Comparison of ENCODE assay signal across 1 cellular context in the genomic region with DNA sequence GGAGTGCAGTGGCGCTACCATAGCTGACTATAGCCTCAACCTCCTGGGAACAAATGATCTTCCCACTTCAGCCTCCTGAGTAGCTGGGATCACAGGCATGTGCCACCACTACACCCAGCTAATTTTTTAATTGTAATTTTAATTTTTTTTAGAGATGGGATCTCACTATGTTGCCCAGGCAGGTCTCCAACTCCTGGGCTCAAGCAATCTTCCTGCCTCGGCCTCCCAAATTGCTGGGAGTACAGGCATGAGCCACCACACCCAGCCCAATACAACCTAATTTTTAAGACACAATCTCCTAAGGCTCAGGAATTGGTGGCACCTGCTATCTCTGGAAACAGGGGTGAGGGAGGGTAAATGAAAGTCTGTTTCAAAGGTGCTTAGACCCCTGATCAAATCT.
TF ChIP-seq lines count a peak whose summit lies in the region.

No MANE protein-coding gene starts in this region.

TF ChIP-seq in K562, 482 proteins besides CTCF, POLR2A, EP300 and RAD21:
- TF ChIP-seq, protein P1, sequence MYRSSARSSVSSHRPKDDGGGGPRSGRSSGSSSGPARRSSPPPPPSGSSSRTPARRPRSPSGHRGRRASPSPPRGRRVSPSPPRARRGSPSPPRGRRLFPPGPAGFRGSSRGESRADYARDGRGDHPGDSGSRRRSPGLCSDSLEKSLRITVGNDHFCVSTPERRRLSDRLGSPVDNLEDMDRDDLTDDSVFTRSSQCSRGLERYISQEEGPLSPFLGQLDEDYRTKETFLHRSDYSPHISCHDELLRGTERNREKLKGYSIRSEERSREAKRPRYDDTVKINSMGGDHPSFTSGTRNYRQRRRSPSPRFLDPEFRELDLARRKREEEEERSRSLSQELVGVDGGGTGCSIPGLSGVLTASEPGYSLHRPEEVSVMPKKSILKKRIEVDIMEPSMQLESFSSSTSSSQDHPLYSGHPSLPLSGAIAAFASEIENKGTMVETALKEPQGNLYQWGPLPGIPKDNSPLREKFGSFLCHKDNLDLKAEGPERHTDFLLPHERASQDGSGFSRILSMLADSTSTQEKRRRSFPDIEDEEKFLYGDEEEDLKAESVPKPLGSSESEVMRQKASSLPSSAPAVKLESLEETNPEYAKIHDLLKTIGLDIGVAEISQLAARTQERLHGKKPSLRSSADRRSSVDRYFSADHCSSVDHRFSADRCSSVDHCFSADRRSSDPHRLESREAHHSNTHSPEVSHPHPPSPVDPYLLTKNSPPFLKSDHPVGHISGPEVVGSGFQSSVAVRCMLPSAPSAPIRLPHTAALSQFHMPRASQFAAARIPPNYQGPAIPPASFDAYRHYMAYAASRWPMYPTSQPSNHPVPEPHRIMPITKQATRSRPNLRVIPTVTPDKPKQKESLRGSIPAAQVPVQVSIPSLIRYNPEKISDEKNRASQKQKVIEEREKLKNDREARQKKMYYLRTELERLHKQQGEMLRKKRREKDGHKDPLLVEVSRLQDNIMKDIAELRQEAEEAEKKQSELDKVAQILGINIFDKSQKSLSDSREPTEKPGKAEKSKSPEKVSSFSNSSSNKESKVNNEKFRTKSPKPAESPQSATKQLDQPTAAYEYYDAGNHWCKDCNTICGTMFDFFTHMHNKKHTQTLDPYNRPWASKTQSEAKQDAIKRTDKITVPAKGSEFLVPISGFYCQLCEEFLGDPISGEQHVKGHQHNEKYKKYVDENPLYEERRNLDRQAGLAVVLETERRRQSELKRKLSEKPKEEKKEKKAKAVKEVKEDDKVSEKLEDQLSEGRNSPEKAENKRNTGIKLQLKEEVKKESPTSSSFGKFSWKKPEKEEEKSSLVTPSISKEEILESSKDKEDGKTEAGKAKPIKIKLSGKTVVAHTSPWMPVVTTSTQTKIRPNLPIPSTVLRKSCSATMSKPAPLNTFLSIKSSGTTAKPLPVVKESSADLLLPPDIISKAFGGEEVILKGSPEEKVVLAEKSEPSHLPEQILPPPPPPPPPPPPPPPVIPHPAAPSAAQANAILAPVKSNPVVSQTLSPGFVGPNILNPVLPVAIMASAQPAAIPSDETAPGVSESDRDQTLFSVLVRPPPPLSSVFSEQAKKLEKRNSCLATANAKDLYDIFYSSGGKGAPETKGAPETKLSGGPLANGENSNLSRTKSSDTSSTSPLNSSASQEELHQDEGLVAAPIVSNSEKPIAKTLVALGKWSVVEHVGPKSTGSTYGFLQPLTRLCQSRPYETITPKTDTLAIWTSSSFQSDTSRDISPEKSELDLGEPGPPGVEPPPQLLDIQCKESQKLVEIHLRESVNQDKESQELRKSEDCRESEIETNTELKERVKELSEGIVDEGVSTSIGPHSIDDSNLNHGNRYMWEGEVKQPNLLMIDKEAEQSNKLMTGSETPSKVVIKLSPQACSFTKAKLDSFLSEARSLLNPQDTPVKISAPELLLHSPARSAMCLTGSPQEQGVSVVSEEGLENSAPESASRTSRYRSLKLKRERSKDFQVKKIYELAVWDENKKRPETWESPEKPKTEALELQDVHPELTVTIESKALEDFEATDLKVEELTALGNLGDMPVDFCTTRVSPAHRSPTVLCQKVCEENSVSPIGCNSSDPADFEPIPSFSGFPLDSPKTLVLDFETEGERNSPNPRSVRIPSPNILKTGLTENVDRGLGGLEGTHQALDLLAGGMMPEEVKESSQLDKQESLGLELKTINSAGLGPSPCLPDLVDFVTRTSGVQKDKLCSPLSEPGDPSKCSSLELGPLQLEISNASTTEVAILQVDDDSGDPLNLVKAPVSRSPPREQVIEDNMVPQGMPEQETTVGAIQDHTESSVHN (IDR thresholded peaks at IDR 0.05; ENCODE audit: borderline replicate concordance in 1 of 2, low read depth in 1 of 2): no peak
- TF ChIP-seq, protein P2, sequence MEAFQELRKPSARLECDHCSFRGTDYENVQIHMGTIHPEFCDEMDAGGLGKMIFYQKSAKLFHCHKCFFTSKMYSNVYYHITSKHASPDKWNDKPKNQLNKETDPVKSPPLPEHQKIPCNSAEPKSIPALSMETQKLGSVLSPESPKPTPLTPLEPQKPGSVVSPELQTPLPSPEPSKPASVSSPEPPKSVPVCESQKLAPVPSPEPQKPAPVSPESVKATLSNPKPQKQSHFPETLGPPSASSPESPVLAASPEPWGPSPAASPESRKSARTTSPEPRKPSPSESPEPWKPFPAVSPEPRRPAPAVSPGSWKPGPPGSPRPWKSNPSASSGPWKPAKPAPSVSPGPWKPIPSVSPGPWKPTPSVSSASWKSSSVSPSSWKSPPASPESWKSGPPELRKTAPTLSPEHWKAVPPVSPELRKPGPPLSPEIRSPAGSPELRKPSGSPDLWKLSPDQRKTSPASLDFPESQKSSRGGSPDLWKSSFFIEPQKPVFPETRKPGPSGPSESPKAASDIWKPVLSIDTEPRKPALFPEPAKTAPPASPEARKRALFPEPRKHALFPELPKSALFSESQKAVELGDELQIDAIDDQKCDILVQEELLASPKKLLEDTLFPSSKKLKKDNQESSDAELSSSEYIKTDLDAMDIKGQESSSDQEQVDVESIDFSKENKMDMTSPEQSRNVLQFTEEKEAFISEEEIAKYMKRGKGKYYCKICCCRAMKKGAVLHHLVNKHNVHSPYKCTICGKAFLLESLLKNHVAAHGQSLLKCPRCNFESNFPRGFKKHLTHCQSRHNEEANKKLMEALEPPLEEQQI (IDR thresholded peaks at IDR 0.05): no peak
- no peak for TF ChIP-seq ZNF23 (CRISPR knock-in tag; IDR thresholded peaks at IDR 0.05)
- TF ChIP-seq ZNF121 (CRISPR knock-in tag; conservative IDR thresholded peaks at IDR 0.05): peak; percentile 60
- TF ChIP-seq NFE2L1 (tag; IDR thresholded peaks at IDR 0.05; ENCODE audit: borderline replicate concordance, low read depth): no peak
